ENCODE assay signal across 9 cellular contexts in the genomic region with DNA sequence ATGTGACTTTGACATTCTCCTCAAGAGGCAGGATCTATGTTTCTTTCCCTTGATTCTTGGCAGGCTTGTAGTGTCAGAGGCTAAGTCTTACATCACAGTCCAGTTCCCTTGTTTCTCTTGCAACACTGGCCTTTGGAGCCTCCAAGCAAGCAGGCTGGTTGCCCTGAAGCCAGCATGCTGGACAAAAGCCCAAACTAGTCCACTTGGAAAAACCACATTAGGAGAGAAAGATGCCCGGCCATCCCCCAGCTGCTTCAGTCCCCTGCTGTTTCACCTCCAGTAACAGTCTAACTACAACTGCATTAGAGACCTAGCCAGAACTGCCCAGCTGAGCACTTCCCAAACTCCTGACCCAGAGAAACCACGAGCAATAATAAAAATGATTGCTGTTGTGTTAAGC.
DNase-seq lines count a peak whose midpoint lies in the region; ATAC-seq, FAIRE-seq and TF ChIP-seq lines count a peak whose summit lies in the region.
"Had no signal": no experiment of that assay in that cellular context is flagged by ENCODE, and none has a peak within 500 bp of the region (broad histone marks: within the 10 kb centered on the region; RNA-seq: fewer than 3 reads in every experiment).

No MANE protein-coding gene starts in this region.

- H3K9ac ChIP-seq in kidney (ENCODE audit: low read length in 2 of 2): no peak overlapping the region

- intact Hi-C loops in kidney (cut with DNase I) (no loop called here), thyroid gland (cut with DNase I) (no loop called here)

- 40 to 61% methylated on average over 2 of the region's 2 CpGs for WGBS in thyroid gland, 2 donors

- DNase-seq in HS-5 (ENCODE audit: low read depth): peak; percentile 30
- peak; percentile 95 for DNase-seq in brain pericyte (ENCODE audit: low read depth, low spot score)
- peak; percentile 65 for DNase-seq in kidney
- peak; percentile 14 to 42 for DNase-seq in thyroid gland
- no peak for DNase-seq in NCI-H1930 (lab: John Stamatoyannopoulos, UW)
- DNase-seq in stimulated activated CD4-positive, alpha-beta T cell treated with anti-CD3 and anti-CD28 coated beads, Interleukin-15, amount 100 ng/mL, for 24 hours: no peak
- DNase-seq: activated gamma-delta T cell, esophagus squamous epithelium had no signal

- ATAC-seq in HG03442 (IDR thresholded peaks at IDR 0.05; ENCODE audit: unreplicated experiment): no peak

- no peaks in the 10 kb centered on the region for H3K27me3 ChIP-seq in thyroid gland
- H3K27me3 ChIP-seq: esophagus squamous epithelium had no signal

- H3K4me3 ChIP-seq in kidney (ENCODE audit: low read length in 2 of 2) (no peak overlapping the region), thyroid gland (replicated peaks in 1 of 3) (no peak overlapping the region)
- H3K4me3 ChIP-seq: esophagus squamous epithelium had no signal

- TF ChIP-seq CTCF in kidney (IDR thresholded peaks at IDR 0.05; ENCODE audit: borderline replicate concordance, extremely low read depth, insufficient read depth): no peak
- TF ChIP-seq CTCF in thyroid gland (IDR thresholded peaks at IDR 0.05): no peak

- no peak for TF ChIP-seq POLR2A in thyroid gland (IDR thresholded peaks at IDR 0.05)

- no peaks in the 10 kb centered on the region for H3K9me3 ChIP-seq in kidney (ENCODE audit: control insufficient read depth in 1 of 2, low read length in 2 of 2)
- H3K9me3 ChIP-seq in thyroid gland: no peaks in the 10 kb centered on the region
- H3K9me3 ChIP-seq: esophagus squamous epithelium had no signal

- FAIRE-seq in kidney (lab: Jason Lieb, UNC): no peak

- H3K27ac ChIP-seq in kidney (ENCODE audit: low read depth in 2 of 2, low read length in 2 of 2): no peak overlapping the region
- H3K27ac ChIP-seq in thyroid gland: no peak overlapping the region
- H3K27ac ChIP-seq: esophagus squamous epithelium had no signal

- H3K36me3 ChIP-seq in kidney (ENCODE audit: control insufficient read depth in 1 of 2, insufficient read depth in 2 of 2, low read length in 2 of 2) (no peaks in the 10 kb centered on the region), thyroid gland (no peaks in the 10 kb centered on the region)
- H3K36me3 ChIP-seq: esophagus squamous epithelium had no signal

- no peaks in the 10 kb centered on the region for H3K4me1 ChIP-seq in kidney (ENCODE audit: control insufficient read depth in 1 of 2, insufficient read depth in 1 of 2, low read depth in 1 of 2, low read length in 2 of 2)
- H3K4me1 ChIP-seq in thyroid gland: no peaks in the 10 kb centered on the region
- H3K4me1 ChIP-seq: esophagus squamous epithelium had no signal

Comparison
In these comparisons a context has a peak if more than half of its experiments do, and no peak if none do; other contexts are left out.
1. DNase-seq: peak in HS-5 (single experiment), brain pericyte (single experiment), kidney (single experiment) and thyroid gland (2 of 2); none in NCI-H1930 (0 of 2) and stimulated activated CD4-positive, alpha-beta T cell treated with anti-CD3 and anti-CD28 coated beads, Interleukin-15, amount 100 ng/mL, for 24 hours (single experiment).